Comparison of ENCODE assay signal across 8 cellular contexts in genomic region chr19:46716672-46717033, GRCh38. TPM values are rescaled to one million over a fixed set of nuclear protein-coding genes. Genes with fewer than 3 reads are reported as not detected.
DNase-seq lines count a peak whose midpoint lies in the region; ATAC-seq, FAIRE-seq and TF ChIP-seq lines count a peak whose summit lies in the region.

No MANE protein-coding gene starts in this region.

- no peaks in the 10 kb centered on the region for H4K20me1 ChIP-seq in GM12878 (ENCODE audit: control insufficient read depth, insufficient read depth)

- H3K36me3 ChIP-seq in GM12878 (ENCODE audit: control insufficient read depth in 2 of 2, insufficient read depth in 2 of 2, low read length in 1 of 2) (peaks cover 0 to 17% of the 10 kb centered on the region in 2 experiments; a peak in 3 of 4 replicates), upper lobe of left lung (peaks cover 0 to 25% (median 21%) of the 10 kb centered on the region in 4 donors)

- TF ChIP-seq POLR2A in GM12878 (IDR thresholded peaks at IDR 0.05; ENCODE audit: low read depth, low read length) (no peak), lower leg skin (IDR thresholded peaks at IDR 0.05) (no peak), upper lobe of left lung (IDR thresholded peaks at IDR 0.05) (no peak)

- H3K27me3 Mint-ChIP-seq in activated CD4-positive, alpha-beta T cell treated with anti-CD3 and anti-CD28 coated beads, Interleukin-2, amount 10 ng/mL, durations not matched to agents 7 days and 5 days, result no peaks in the 10 kb centered on the region

- H3K4me3 Mint-ChIP-seq in activated CD4-positive, alpha-beta T cell treated with anti-CD3 and anti-CD28 coated beads, Interleukin-2, amount 10 ng/mL, durations not matched to agents 7 days and 5 days, result peak overlapping the region; percentile 94

- no peak for TF ChIP-seq EP300 in GM12878 (IDR thresholded peaks at IDR 0.05; ENCODE audit: borderline replicate concordance in 1 of 2, control insufficient read depth in 1 of 2, low read depth in 2 of 2, low read length in 2 of 2)
- TF ChIP-seq EP300 in upper lobe of left lung (IDR thresholded peaks at IDR 0.05), result no peak

- no peak for FAIRE-seq in GM12878 (lab: Jason Lieb, UNC)

- H3K27ac Mint-ChIP-seq in activated CD4-positive, alpha-beta T cell treated with anti-CD3 and anti-CD28 coated beads, Interleukin-2, amount 10 ng/mL, durations not matched to agents 7 days and 5 days, result peak overlapping the region; percentile 96

- H3K9me3 ChIP-seq in GM12878 (replicated peaks; ENCODE audit: control insufficient read depth, insufficient read depth, low read length), result no peaks in the 10 kb centered on the region
- no peaks in the 10 kb centered on the region for H3K9me3 ChIP-seq in upper lobe of left lung

- peaks cover 30% of the 10 kb centered on the region for H3K4me1 ChIP-seq in GM12878 (ENCODE audit: control insufficient read depth, insufficient read depth, low read length)
- H3K4me1 ChIP-seq in upper lobe of left lung, result peaks cover 40 to 62% (median 44%) of the 10 kb centered on the region in 4 donors

- H3K79me2 ChIP-seq in GM12878 (ENCODE audit: control insufficient read depth, insufficient read depth, low read length), result peaks cover 50% of the 10 kb centered on the region

- RAD21 ChIA-PET in GM12878 (lab: Charles Lee; ENCODE audit: unreplicated experiment), result interaction anchor here (0.6 to 1.1 kb wide), 7 partner anchors 15 to 1077 kb away, joined by 3 to 5 read pairs (median 4); partner anchors contain the start of genes CALM3, DACT3, EML2 and PTGIR

- ATAC-seq in GM12878 (no peak), upper lobe of left lung (ENCODE audit: low FRiP score in 2 of 2) (peak in 1 of 2 donors; percentile 0), HG02884 (IDR thresholded peaks at IDR 0.05; ENCODE audit: unreplicated experiment) (no peak), HG02623 (IDR thresholded peaks at IDR 0.05; ENCODE audit: unreplicated experiment) (no peak)

- DNase-seq in activated CD4-positive, alpha-beta T cell treated with anti-CD3 and anti-CD28 coated beads, Interleukin-2, amount 10 ng/mL, durations not matched to agents 7 days and 5 days, result no peak
- no peak for DNase-seq in activated CD4-positive, alpha-beta T cell treated with anti-CD3 and anti-CD28 coated beads for 4 hours
- DNase-seq in GM12878 (ENCODE audit: low read depth, low spot score), result no peak
- no peak for DNase-seq in lower leg skin (ENCODE audit: low spot score in 2 of 2)
- DNase-seq in upper lobe of left lung, result no peak
- no peak for DNase-seq in stimulated activated CD4-positive, alpha-beta T cell treated with anti-CD3 and anti-CD28 coated beads, Interleukin-4, amount 100 ng/mL, for 4 hours

- peak overlapping the region; percentile 86 for H3K9ac ChIP-seq in GM12878 (ENCODE audit: control insufficient read depth, insufficient read depth, low read length)

- CTCF ChIA-PET in activated CD4-positive, alpha-beta T cell treated with anti-CD3 and anti-CD28 coated beads, Interleukin-2, amount 10 ng/mL, durations not matched to agents 7 days and 5 days (lab: Charles Lee), result interaction anchor here (0.6 to 4.2 kb wide), 4 partner anchors 13 to 101 kb away, joined by 3 to 20 read pairs (median 4); no protein-coding TSS in a partner anchor
- CTCF ChIA-PET in GM12878 (lab: Yijun Ruan, JAX), result interaction anchor here (4.3 to 5.4 kb wide), 2 partner anchors 12 kb away, joined by 32 to 64 read pairs; no protein-coding TSS in a partner anchor

- SMC1A ChIA-PET in GM12878 (lab: Charles Lee; ENCODE audit: uncharacterized antibody, unreplicated experiment), result interaction anchor here (1.0 kb wide), 1 partner anchor 25 kb away, joined by 3 read pairs; no protein-coding TSS in a partner anchor

- H3K4me3 ChIP-seq in GM12878 (peak overlapping the region; percentile 91), lower leg skin (ENCODE audit: low read depth, poor library complexity, severe bottlenecking) (peak overlapping the region; percentile 72), upper lobe of left lung (peak overlapping the region; percentile 31 to 74 (median 64))

- peaks cover 40% of the 10 kb centered on the region for H3K4me1 Mint-ChIP-seq in activated CD4-positive, alpha-beta T cell treated with anti-CD3 and anti-CD28 coated beads, Interleukin-2, amount 10 ng/mL, durations not matched to agents 7 days and 5 days

- no peak for TF ChIP-seq RAD21 in GM12878 (IDR thresholded peaks at IDR 0.05; ENCODE audit: insufficient read depth, low read depth, low read length)

- in situ Hi-C loops in GM12878 (cut with MboI), result no loop called here

- no peak for TF ChIP-seq CTCF in GM12878 (IDR thresholded peaks at IDR 0.05 in 2 of 3, conservative IDR thresholded peaks at IDR 0.05 in 1 of 3; ENCODE audit: control insufficient read depth in 2 of 3, extremely low read depth in 1 of 3, insufficient read depth in 1 of 3, low read depth in 3 of 3, low read length in 3 of 3)
- no peak for TF ChIP-seq CTCF in lower leg skin (IDR thresholded peaks at IDR 0.05)
- no peak for TF ChIP-seq CTCF in upper lobe of left lung (IDR thresholded peaks at IDR 0.05)

- POLR2A ChIA-PET in activated CD4-positive, alpha-beta T cell treated with anti-CD3 and anti-CD28 coated beads, Interleukin-2, amount 10 ng/mL, durations not matched to agents 7 days and 5 days (lab: Charles Lee), result no interaction called here
- POLR2A ChIA-PET in GM12878 (lab: Charles Lee), result interaction anchor here (0.6 kb wide), 2 partner anchors 186 to 1690 kb away, joined by 3 to 4 read pairs; no protein-coding TSS in a partner anchor

- H3K36me3 Mint-ChIP-seq in activated CD4-positive, alpha-beta T cell treated with anti-CD3 and anti-CD28 coated beads, Interleukin-2, amount 10 ng/mL, durations not matched to agents 7 days and 5 days (ENCODE audit: low read depth), result peaks cover 53% of the 10 kb centered on the region

- H3K27me3 ChIP-seq in GM12878 (replicated peaks in 1 of 2; ENCODE audit: control insufficient read depth in 2 of 2, insufficient read depth in 2 of 2, low read length in 1 of 2) (no peaks in the 10 kb centered on the region), upper lobe of left lung (no peaks in the 10 kb centered on the region)

- H2AFZ ChIP-seq in GM12878 (ENCODE audit: control insufficient read depth, low read depth, low read length), result no peak overlapping the region; the same call in 1 of the 2 replicates

- BruUV-seq in GM12878 (replicated peaks; lab: Mats Ljungman, UMichigan), result TSS peak; percentile 65

- no peak overlapping the region; the same call in 1 of the 2 replicates for H3K4me2 ChIP-seq in GM12878 (ENCODE audit: control insufficient read depth, insufficient read depth)

- 6% methylated on average over 7 of the region's 20 CpGs for WGBS in GM12878 (ENCODE audit: insufficient coverage, insufficient replicate concordance, low lambda C conversion rate, missing lambda C conversion rate)
- WGBS in lower leg skin, 2 donors, result 1 to 2% methylated on average over 20 of the region's 20 CpGs
- 1 to 2% methylated on average over 17 to 20 of the region's 20 CpGs for WGBS in upper lobe of left lung, 2 donors

- intact Hi-C loops in GM12878 (cut with micrococcal nuclease; ENCODE audit: unreplicated experiment) (loop anchor here (5.0 kb wide), 1 partner anchor 104 kb away; no protein-coding TSS in a partner anchor), lower leg skin (cut with DNase I; ENCODE audit: low total_unique reads) (no loop called here)

- H3K27ac ChIP-seq in GM12878 (ENCODE audit: control insufficient read depth, insufficient read depth), result peak overlapping the region; percentile 74
- peak overlapping the region; percentile 81 to 95 (median 92) for H3K27ac ChIP-seq in upper lobe of left lung

- no peaks in the 10 kb centered on the region for H3K9me3 Mint-ChIP-seq in activated CD4-positive, alpha-beta T cell treated with anti-CD3 and anti-CD28 coated beads, Interleukin-2, amount 10 ng/mL, durations not matched to agents 7 days and 5 days

RNA-seq across cellular contexts. Expression of gene PRKD2, which starts 0.3 kb away (rescaled TPM):
- total RNA-seq in activated CD4-positive, alpha-beta T cell treated with anti-CD3 and anti-CD28 coated beads, Interleukin-2, amount 10 ng/mL, durations not matched to agents 7 days and 5 days, result 100 to 1,000 TPM; 175 to 178 TPM
- total RNA-seq in GM12878 (2013; cell fraction: nucleolus; rRNA removed), result 23.7 and 25.9 TPM in 2 replicates
- total RNA-seq in GM12878 (2014; rRNA removed), result 25.1 and 35.4 TPM in 2 replicates
- 13.3 and 14.4 TPM in 2 replicates for total RNA-seq in GM12878 (2014; rRNA removed; fragmentation: Illumina TruSeq; extraction: Trizol)
- total RNA-seq in GM12878 (2021), result 88.9 and 98.8 TPM in 2 replicates
- polyA plus RNA-seq in GM12878 (2011; ENCODE audit: low read depth), result 30.7 TPM
- polyA plus RNA-seq in GM12878 (2011; rRNA removed), result 7.7 and 12.6 TPM in 2 replicates
- 22.8 and 23.6 TPM in 2 replicates for polyA plus RNA-seq in GM12878 (2011; cell fraction: cytosol; rRNA removed)
- polyA plus RNA-seq in GM12878 (2011; cell fraction: nucleus; rRNA removed), result 70.9 and 92.1 TPM in 2 replicates
- polyA plus RNA-seq in GM12878 (2012), result 56.6 and 58.8 TPM in 2 replicates
- 16.9 and 31.3 TPM in 2 replicates for polyA plus RNA-seq in GM12878 (2014; fragmentation: Illumina TruSeq; extraction: Trizol)
- 10 to 100 TPM in 1 of 2 experiments, 1 to 10 TPM in 1; 2.3 to 11.8 TPM for polyA plus RNA-seq in GM12878 (2014; fragmentation: Nextera tagmentation; extraction: Ambion mirVana)
- polyA plus RNA-seq in GM12878 (2014; rRNA removed), result 34.4 and 45.7 TPM in 2 replicates
- polyA plus RNA-seq in GM12878 (2016; fragmentation: Nextera tagmentation; extraction: Ambion mirVana), result 10 to 100 TPM; 44.6 to 50.7 TPM
- 21.4 and 38.0 TPM in 2 replicates for polyA minus RNA-seq in GM12878 (2011; rRNA and poly(A)+ RNA removed)
- polyA minus RNA-seq in GM12878 (2011; cell fraction: cytosol; rRNA and poly(A)+ RNA removed), result 27.0 and 27.5 TPM in 2 replicates
- 11.1 and 26.6 TPM in 2 replicates for polyA minus RNA-seq in GM12878 (2011; cell fraction: nucleus; rRNA and poly(A)+ RNA removed)
- total RNA-seq in lower leg skin, result 100 to 1,000 TPM in 1 of 4 donors, 10 to 100 TPM in 3; 52.6 to 120 (median 66.7) TPM
- 10 to 100 TPM; 25.2 to 65.4 (median 50.3) TPM for total RNA-seq in upper lobe of left lung

RNA-seq across cellular contexts. Expression of gene FKRP, which starts 29.2 kb away (rescaled TPM):
- 10 to 100 TPM; 16.9 to 20.5 TPM for total RNA-seq in activated CD4-positive, alpha-beta T cell treated with anti-CD3 and anti-CD28 coated beads, Interleukin-2, amount 10 ng/mL, durations not matched to agents 7 days and 5 days
- total RNA-seq in GM12878 (2013; cell fraction: nucleolus; rRNA removed), result 13.5 and 18.7 TPM in 2 replicates
- 7.9 and 10.1 TPM in 2 replicates for total RNA-seq in GM12878 (2014; rRNA removed)
- total RNA-seq in GM12878 (2014; rRNA removed; fragmentation: Illumina TruSeq; extraction: Trizol), result 5.8 and 6.9 TPM in 2 replicates
- 13.0 and 13.3 TPM in 2 replicates for total RNA-seq in GM12878 (2021)
- 5.4 TPM for polyA plus RNA-seq in GM12878 (2011; ENCODE audit: low read depth)
- 3.3 and 4.2 TPM in 2 replicates for polyA plus RNA-seq in GM12878 (2011; rRNA removed)
- 4.9 and 8.7 TPM in 2 replicates for polyA plus RNA-seq in GM12878 (2011; cell fraction: cytosol; rRNA removed)
- 11.0 and 19.0 TPM in 2 replicates for polyA plus RNA-seq in GM12878 (2011; cell fraction: nucleus; rRNA removed)
- 5.9 and 11.6 TPM in 2 replicates for polyA plus RNA-seq in GM12878 (2012)
- 8.0 and 8.7 TPM in 2 replicates for polyA plus RNA-seq in GM12878 (2014; fragmentation: Illumina TruSeq; extraction: Trizol)
- 1 to 10 TPM; 1.3 to 1.8 TPM for polyA plus RNA-seq in GM12878 (2014; fragmentation: Nextera tagmentation; extraction: Ambion mirVana)
- 14.1 and 14.2 TPM in 2 replicates for polyA plus RNA-seq in GM12878 (2014; rRNA removed)
- 1 to 10 TPM; 6.7 to 8.8 TPM for polyA plus RNA-seq in GM12878 (2016; fragmentation: Nextera tagmentation; extraction: Ambion mirVana)
- polyA minus RNA-seq in GM12878 (2011; rRNA and poly(A)+ RNA removed), result 2.9 and 4.9 TPM in 2 replicates
- polyA minus RNA-seq in GM12878 (2011; cell fraction: cytosol; rRNA and poly(A)+ RNA removed), result 1.2 and 1.5 TPM in 2 replicates
- polyA minus RNA-seq in GM12878 (2011; cell fraction: nucleus; rRNA and poly(A)+ RNA removed), result 3.6 and 4.2 TPM in 2 replicates
- 10 to 100 TPM in 3 of 4 donors, 1 to 10 TPM in 1; 9.4 to 16.1 (median 12.8) TPM for total RNA-seq in lower leg skin
- total RNA-seq in upper lobe of left lung, result 10 to 100 TPM; 16.6 to 26.2 (median 19.3) TPM

RNA-seq across cellular contexts. Expression of gene STRN4, which starts 29.6 kb away (rescaled TPM):
- 10 to 100 TPM; 77.9 to 86.4 TPM for total RNA-seq in activated CD4-positive, alpha-beta T cell treated with anti-CD3 and anti-CD28 coated beads, Interleukin-2, amount 10 ng/mL, durations not matched to agents 7 days and 5 days
- 77.4 and 81.2 TPM in 2 replicates for total RNA-seq in GM12878 (2013; cell fraction: nucleolus; rRNA removed)
- total RNA-seq in GM12878 (2014; rRNA removed) (51.1 and 54.8 TPM in 2 replicates), GM12878 (2014; rRNA removed; fragmentation: Illumina TruSeq; extraction: Trizol) (17.5 and 18.9 TPM in 2 replicates), GM12878 (2021) (55.0 and 56.1 TPM in 2 replicates), lower leg skin (10 to 100 TPM; 81.5 to 97.6 (median 93.5) TPM), upper lobe of left lung (100 to 1,000 TPM in 2 of 6 donors, 10 to 100 TPM in 4; 59.8 to 168 (median 83.7) TPM)
- 12.4 TPM for polyA plus RNA-seq in GM12878 (2011; ENCODE audit: low read depth)
- polyA plus RNA-seq in GM12878 (2011; rRNA removed) (19.7 and 26.1 TPM in 2 replicates), GM12878 (2014; fragmentation: Illumina TruSeq; extraction: Trizol) (4.5 and 16.0 TPM in 2 replicates), GM12878 (2014; fragmentation: Nextera tagmentation; extraction: Ambion mirVana) (1 to 10 TPM in 1 of 2 experiments, under 1 TPM in 1; 0.42 to 1.6 TPM), GM12878 (2014; rRNA removed) (62.8 and 65.4 TPM in 2 replicates), GM12878 (2016; fragmentation: Nextera tagmentation; extraction: Ambion mirVana) (10 to 100 TPM in 1 of 2 experiments, 1 to 10 TPM in 1; 6.6 to 27.9 TPM)
- 45.1 and 60.8 TPM in 2 replicates for polyA plus RNA-seq in GM12878 (2011; cell fraction: cytosol; rRNA removed)
- 186 and 249 TPM in 2 replicates for polyA plus RNA-seq in GM12878 (2011; cell fraction: nucleus; rRNA removed)
- polyA plus RNA-seq in GM12878 (2012), result 35.8 and 44.1 TPM in 2 replicates
- 30.9 and 64.5 TPM in 2 replicates for polyA minus RNA-seq in GM12878 (2011; rRNA and poly(A)+ RNA removed)
- 18.6 and 18.7 TPM in 2 replicates for polyA minus RNA-seq in GM12878 (2011; cell fraction: cytosol; rRNA and poly(A)+ RNA removed)
- 39.0 and 63.6 TPM in 2 replicates for polyA minus RNA-seq in GM12878 (2011; cell fraction: nucleus; rRNA and poly(A)+ RNA removed)

RNA-seq across cellular contexts. Expression of gene DACT3, which starts 55.7 kb away (rescaled TPM):
- under 1 TPM; 0.31 to 0.42 TPM for total RNA-seq in activated CD4-positive, alpha-beta T cell treated with anti-CD3 and anti-CD28 coated beads, Interleukin-2, amount 10 ng/mL, durations not matched to agents 7 days and 5 days
- 5.6 and 5.9 TPM in 2 replicates for total RNA-seq in GM12878 (2013; cell fraction: nucleolus; rRNA removed)
- 0.27 and 0.62 TPM in 2 replicates for total RNA-seq in GM12878 (2014; rRNA removed)
- 0.23 and 0.27 TPM in 2 replicates for total RNA-seq in GM12878 (2014; rRNA removed; fragmentation: Illumina TruSeq; extraction: Trizol)
- 0.64 and 0.74 TPM in 2 replicates for total RNA-seq in GM12878 (2021)
- 0.80 TPM for polyA plus RNA-seq in GM12878 (2011; ENCODE audit: low read depth)
- 2.4 and 2.5 TPM in 2 replicates for polyA plus RNA-seq in GM12878 (2011; rRNA removed)
- 1.9 and 2.3 TPM in 2 replicates for polyA plus RNA-seq in GM12878 (2011; cell fraction: cytosol; rRNA removed)
- 2.0 and 2.3 TPM in 2 replicates for polyA plus RNA-seq in GM12878 (2011; cell fraction: nucleus; rRNA removed)
- polyA plus RNA-seq in GM12878 (2012), result 1.5 and 1.7 TPM in 2 replicates
- 0.35 and 0.76 TPM in 2 replicates for polyA plus RNA-seq in GM12878 (2014; fragmentation: Illumina TruSeq; extraction: Trizol)
- polyA plus RNA-seq in GM12878 (2014; fragmentation: Nextera tagmentation; extraction: Ambion mirVana), result under 1 TPM; 0.11 to 0.16 TPM
- 0.46 and 0.47 TPM in 2 replicates for polyA plus RNA-seq in GM12878 (2014; rRNA removed)
- polyA plus RNA-seq in GM12878 (2016; fragmentation: Nextera tagmentation; extraction: Ambion mirVana), result under 1 TPM in 1 of 2 experiments, not detected in 1; 0.05 TPM
- polyA minus RNA-seq in GM12878 (2011; rRNA and poly(A)+ RNA removed), result 0.95 and 2.6 TPM in 2 replicates
- polyA minus RNA-seq in GM12878 (2011; cell fraction: cytosol; rRNA and poly(A)+ RNA removed), result 1.1 and 1.6 TPM in 2 replicates
- polyA minus RNA-seq in GM12878 (2011; cell fraction: nucleus; rRNA and poly(A)+ RNA removed), result 0.48 and 0.67 TPM in 2 replicates
- 1 to 10 TPM; 1.3 to 4.1 (median 2.6) TPM for total RNA-seq in lower leg skin
- total RNA-seq in upper lobe of left lung, result 10 to 100 TPM in 2 of 6 donors, 1 to 10 TPM in 4; 1.8 to 12.0 (median 4.0) TPM
